In the genomic region with DNA sequence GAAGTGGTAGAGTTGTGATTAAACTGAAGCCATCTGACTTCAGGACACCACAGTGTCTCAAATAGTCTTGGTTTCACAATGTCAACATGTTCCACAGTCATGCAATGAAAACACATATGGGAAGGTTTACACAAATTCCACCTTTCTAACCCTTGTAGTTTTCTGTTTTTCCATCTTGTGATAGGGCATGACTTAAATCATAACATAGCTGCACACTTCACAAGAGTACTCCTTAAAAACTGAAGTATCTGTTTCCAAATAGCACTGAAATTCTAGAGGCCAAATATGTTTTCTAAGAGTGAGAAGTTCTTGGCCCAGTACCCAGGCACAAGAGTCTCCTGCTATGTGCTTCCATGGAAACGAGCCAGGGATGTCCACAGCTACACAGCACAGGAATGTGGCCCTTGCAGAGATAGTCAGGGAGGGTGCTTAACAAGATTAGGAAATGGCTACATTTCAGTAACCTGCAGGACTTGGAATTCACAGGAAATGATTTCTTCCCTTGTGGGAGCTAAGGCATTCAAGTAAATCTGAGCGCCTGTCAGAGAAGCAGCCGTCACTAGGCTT, we compare ENCODE assay signal across 9 cellular contexts.
DNase-seq lines count a peak whose midpoint lies in the region; TF ChIP-seq lines count a peak whose summit lies in the region.
"Had no signal": no experiment of that assay in that cellular context is flagged by ENCODE, and none has a peak within 500 bp of the region (broad histone marks: within the 10 kb centered on the region; RNA-seq: fewer than 3 reads in every experiment).

No MANE protein-coding gene starts in this region.

- DNase-seq in GM04503 (ENCODE audit: low read depth) (peak; percentile 96), amniotic epithelial cell (ENCODE audit: low read depth) (peak; percentile 100), right atrium auricular region (ENCODE audit: low spot score) (peak; percentile 78), retina (peak; percentile 3), NCI-H187 treated with DMSO at 0.1 percent for 48 hours (lab: John Stamatoyannopoulos, UW) (no peak), GM10248 (ENCODE audit: extremely low spot score) (no peak), NCI-H748 (lab: John Stamatoyannopoulos, UW; ENCODE audit: unreplicated experiment) (no peak), OCI-M2 (lab: John Stamatoyannopoulos, UW; ENCODE audit: unreplicated experiment) (no peak)

- POLR2A ChIA-PET in GM10248 (lab: Yijun Ruan, JAX), result no interaction called here

- CTCF ChIA-PET in GM10248 (lab: Yijun Ruan, JAX), result interaction anchor here (2.6 kb wide), 1 partner anchor 9 kb away, joined by 6 read pairs; no protein-coding TSS in a partner anchor

- H3K4me1 ChIP-seq in right atrium auricular region, result peaks cover 0 to 23% of the 10 kb centered on the region in 2 donors

- H3K9me3 ChIP-seq in right atrium auricular region, result no peaks in the 10 kb centered on the region

- H3K36me3 ChIP-seq in right atrium auricular region, result no peaks in the 10 kb centered on the region

- no peaks in the 10 kb centered on the region for H3K27me3 ChIP-seq in right atrium auricular region

- H3K27ac ChIP-seq in right atrium auricular region, result peak overlapping the region; percentile 50 to 73

- no peak overlapping the region for H3K4me3 ChIP-seq in right atrium auricular region
- H3K4me3 ChIP-seq: GM12878 had no signal

- no peak for TF ChIP-seq CTCF in right atrium auricular region (IDR thresholded peaks at IDR 0.05)
- TF ChIP-seq CTCF in GM10248 (IDR thresholded peaks at IDR 0.05; ENCODE audit: control extremely low read depth, extremely low read depth, low read depth, missing control alignments), result no peak

Comparison
In these comparisons a context has a peak if more than half of its experiments do, and no peak if none do; other contexts are left out.
1. DNase-seq: peak in GM04503 (single experiment), amniotic epithelial cell (single experiment), right atrium auricular region (single experiment) and retina (single experiment); none in NCI-H187 treated with DMSO at 0.1 percent for 48 hours (single experiment), GM10248 (single experiment), NCI-H748 (single experiment) and OCI-M2 (single experiment).